In the genomic region with DNA sequence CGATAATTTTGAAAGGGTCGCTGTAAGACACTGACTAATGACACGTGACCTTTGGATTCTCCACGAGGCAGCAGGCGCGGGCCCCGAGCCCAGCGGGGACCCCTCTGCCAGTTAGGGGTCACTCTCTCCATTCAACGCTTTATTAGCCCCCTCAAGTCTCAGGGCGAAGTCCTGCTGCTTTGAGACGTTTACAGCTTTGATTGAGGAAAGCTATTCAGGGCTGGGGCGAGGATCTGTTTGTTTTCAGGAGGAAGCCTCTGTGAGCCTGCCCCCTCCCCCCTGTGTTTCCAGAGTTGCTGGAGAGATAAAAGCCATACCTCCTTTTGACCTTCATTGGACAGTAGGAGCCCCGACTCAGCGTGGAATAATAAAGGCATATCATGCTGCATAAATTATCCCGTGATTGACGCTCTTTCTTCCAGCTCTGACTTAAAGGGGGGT, we compare ENCODE assay signal across 1 cellular context.
TF ChIP-seq lines count a peak whose summit lies in the region.

No MANE protein-coding gene starts in this region.

TF ChIP-seq in K562, 482 proteins besides CTCF, POLR2A, EP300 and RAD21:
- TF ChIP-seq HINFP (tag; conservative IDR thresholded peaks at IDR 0.05; ENCODE audit: low read depth): no peak
- TF ChIP-seq, protein P1, sequence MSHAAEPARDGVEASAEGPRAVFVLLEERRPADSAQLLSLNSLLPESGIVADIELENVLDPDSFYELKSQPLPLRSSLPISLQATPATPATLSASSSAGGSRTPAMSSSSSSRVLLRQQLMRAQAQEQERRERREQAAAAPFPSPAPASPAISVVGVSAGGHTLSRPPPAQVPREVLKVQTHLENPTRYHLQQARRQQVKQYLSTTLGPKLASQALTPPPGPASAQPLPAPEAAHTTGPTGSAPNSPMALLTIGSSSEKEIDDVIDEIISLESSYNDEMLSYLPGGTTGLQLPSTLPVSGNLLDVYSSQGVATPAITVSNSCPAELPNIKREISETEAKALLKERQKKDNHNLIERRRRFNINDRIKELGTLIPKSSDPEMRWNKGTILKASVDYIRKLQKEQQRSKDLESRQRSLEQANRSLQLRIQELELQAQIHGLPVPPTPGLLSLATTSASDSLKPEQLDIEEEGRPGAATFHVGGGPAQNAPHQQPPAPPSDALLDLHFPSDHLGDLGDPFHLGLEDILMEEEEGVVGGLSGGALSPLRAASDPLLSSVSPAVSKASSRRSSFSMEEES (CRISPR knock-in tag; IDR thresholded peaks at IDR 0.05): 0 out of 2 replicates have a peak, but pooled peaks have one; percentile 16
TF ChIP-seq in K562: peak in this region for 1.
